In genomic region chr1:221263831-221264767, GRCh38 we compare ENCODE assay signal across 8 cellular contexts.
DNase-seq lines count a peak whose midpoint lies in the region; ATAC-seq and TF ChIP-seq lines count a peak whose summit lies in the region.

No MANE protein-coding gene starts in this region.

- DNase-seq in activated CD4-positive, alpha-beta T cell treated with anti-CD3 and anti-CD28 coated beads for 24 hours (ENCODE audit: low read depth in 2 of 2): peak; percentile 4 to 8
- no peak for DNase-seq in activated CD4-positive, alpha-beta T cell treated with anti-CD3 and anti-CD28 coated beads for 1 hour
- DNase-seq in Karpas-422: peak; percentile 90
- DNase-seq in RWPE1 (ENCODE audit: low spot score): peak; percentile 25
- DNase-seq in brain microvascular endothelial cell: peak; percentile 78
- peak; percentile 78 for DNase-seq in islet precursor cell
- DNase-seq in stimulated activated CD4-positive, alpha-beta T cell treated with anti-CD3 and anti-CD28 coated beads, Interleukin-2, amount 100 ng/mL, for 48 hours: peak; percentile 27 to 36

- CTCF ChIA-PET in RWPE1 (lab: Yijun Ruan, JAX): interaction anchor here (0.5 to 1.5 kb wide), 11 partner anchors 9 to 1153 kb away, joined by 3 to 15 read pairs (median 4); no protein-coding TSS in a partner anchor

- H3K9me3 ChIP-seq in Karpas-422 (ENCODE audit: low read length): no peaks in the 10 kb centered on the region

- no peaks in the 10 kb centered on the region for H4K20me1 ChIP-seq in Karpas-422 (ENCODE audit: insufficient read depth, low read depth, low read length)

- H3K4me3 ChIP-seq in Karpas-422 (ENCODE audit: low read length) (no peak overlapping the region), brain microvascular endothelial cell (ENCODE audit: low read depth, low read length) (no peak overlapping the region)

- H3K27ac ChIP-seq in Karpas-422 (ENCODE audit: low read length) (no peak overlapping the region), RWPE1 (no peak overlapping the region), brain microvascular endothelial cell (no peak overlapping the region)

- peak; percentile 88 for ATAC-seq in GM21825 (IDR thresholded peaks at IDR 0.05; ENCODE audit: unreplicated experiment)

- H3K27me3 ChIP-seq in Karpas-422 (ENCODE audit: low read length) (no peaks in the 10 kb centered on the region), brain microvascular endothelial cell (replicated peaks) (no peaks in the 10 kb centered on the region)

- H3K9ac ChIP-seq in Karpas-422 (ENCODE audit: low read length): no peak overlapping the region

- POLR2A ChIA-PET in RWPE1 (lab: Yijun Ruan, JAX; ENCODE audit: low non-redundant PET): no interaction called here

- in situ Hi-C loops in brain microvascular endothelial cell (cut with HindIII; ENCODE audit: low pct_ligation_motif_present, low sequenced_read_pairs): no loop called here

- peak overlapping the region; percentile 88 for H2AFZ ChIP-seq in Karpas-422 (ENCODE audit: low read length)

- H3K9me2 ChIP-seq in Karpas-422 (replicated peaks; ENCODE audit: insufficient read depth, low read length): no peaks in the 10 kb centered on the region

- no peak for TF ChIP-seq CTCF in RWPE1 (conservative IDR thresholded peaks at IDR 0.05; ENCODE audit: low read depth)
- TF ChIP-seq CTCF in brain microvascular endothelial cell (IDR thresholded peaks at IDR 0.05; ENCODE audit: low read depth, low read length, missing control alignments): peak; percentile 80

- no peaks in the 10 kb centered on the region for H3K79me2 ChIP-seq in Karpas-422 (ENCODE audit: low read length)

- no peak overlapping the region for H3K4me2 ChIP-seq in Karpas-422 (ENCODE audit: low read depth, low read length, poor library complexity, severe bottlenecking)

- H3K36me3 ChIP-seq in Karpas-422 (ENCODE audit: insufficient read depth, low read length) (no peaks in the 10 kb centered on the region), brain microvascular endothelial cell (replicated peaks) (no peaks in the 10 kb centered on the region)

- no peaks in the 10 kb centered on the region for H3K4me1 ChIP-seq in Karpas-422 (ENCODE audit: low read length)
